ENCODE assay signal across 20 cellular contexts in the genomic region with DNA sequence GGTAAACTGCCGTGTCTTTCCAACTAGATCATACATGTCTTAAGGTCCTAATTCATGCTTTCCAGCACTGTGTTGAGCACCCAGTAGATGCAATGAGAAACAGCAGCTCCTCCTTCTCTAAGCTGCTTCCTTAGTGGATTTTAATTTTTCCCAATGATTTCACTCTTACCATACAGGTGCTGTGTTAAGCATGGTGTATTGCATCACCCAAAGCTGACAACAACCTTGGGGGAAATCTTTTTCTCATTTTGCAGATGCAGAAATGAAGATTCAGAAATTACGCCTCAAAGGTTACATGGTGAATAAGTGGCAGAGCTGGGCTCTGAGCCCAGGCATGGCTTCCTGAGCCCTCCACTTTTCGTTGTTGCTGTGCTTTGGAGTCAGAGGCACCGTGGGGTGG.
"Had no signal": no experiment of that assay in that cellular context is flagged by ENCODE, and none has a peak within 500 bp of the region (broad histone marks: within the 10 kb centered on the region; RNA-seq: fewer than 3 reads in every experiment).

No MANE protein-coding gene starts in this region.

- DNase-seq: cortex of kidney; dorsolateral prefrontal cortex; effector CD8-positive, alpha-beta T cell; gastrocnemius medialis; heart right ventricle; hypothalamus; natural killer cell; occipital lobe; pancreas; stimulated activated CD4-positive, alpha-beta T cell treated with anti-CD3 and anti-CD28 coated beads, Interleukin-15, amount 100 ng/mL, for 24 hours; stimulated activated CD4-positive, alpha-beta T cell treated with anti-CD3 and anti-CD28 coated beads, Interleukin-1b, Interleukin-23, amount 100 ng/mL, for 48 hours; stimulated activated CD4-positive, alpha-beta T cell treated with anti-CD3 and anti-CD28 coated beads, Interleukin-4, amount 100 ng/mL, for 24 hours; stimulated activated naive B cell treated with anti-CD40 and anti-IgM and Interleukin-4, amounts not matched to agents 10 μg/mL and 1 μg/mL and 100 μg/mL, for 72 hours; thyroid gland had no signal

- H3K4me3 Mint-ChIP-seq: natural killer cell; neural crest cell; stimulated activated naive B cell treated with anti-CD40 and anti-IgM and Interleukin-4, amounts not matched to agents 10 μg/mL and 1 μg/mL and 100 μg/mL, for 72 hours; type B pancreatic cell had no signal

- H3K27ac Mint-ChIP-seq: natural killer cell; stimulated activated naive B cell treated with anti-CD40 and anti-IgM and Interleukin-4, amounts not matched to agents 10 μg/mL and 1 μg/mL and 100 μg/mL, for 72 hours; type B pancreatic cell had no signal

- H3K27ac ChIP-seq: gastrocnemius medialis, heart right ventricle, pancreas, suprapubic skin, thyroid gland had no signal

- H3K9me3 ChIP-seq: gastrocnemius medialis, heart right ventricle, pancreas, suprapubic skin, thyroid gland had no signal

- H3K4me3 ChIP-seq: dorsolateral prefrontal cortex, gastrocnemius medialis, heart right ventricle, pancreas, suprapubic skin, thyroid gland had no signal

- H3K9me3 Mint-ChIP-seq: natural killer cell; neural crest cell; stimulated activated naive B cell treated with anti-CD40 and anti-IgM and Interleukin-4, amounts not matched to agents 10 μg/mL and 1 μg/mL and 100 μg/mL, for 72 hours; type B pancreatic cell had no signal

- H3K36me3 ChIP-seq: gastrocnemius medialis, heart right ventricle, pancreas, suprapubic skin, thyroid gland had no signal

- H3K36me3 Mint-ChIP-seq: natural killer cell, type B pancreatic cell had no signal

- H3K4me1 ChIP-seq: pancreas had no signal

- H3K27me3 ChIP-seq: thyroid gland had no signal

- ATAC-seq: esophagus mucosa; gastrocnemius medialis; heart right ventricle; left lobe of liver; natural killer cell; pancreas; right cardiac atrium; stimulated activated naive B cell treated with anti-CD40 and anti-IgM and Interleukin-4, amounts not matched to agents 10 μg/mL and 1 μg/mL and 100 μg/mL, for 72 hours had no signal
